19 cellular contexts compared by ENCODE assay signal in genomic region chr18:6650063-6650462, GRCh38.
"Had no signal": no experiment of that assay in that cellular context is flagged by ENCODE, and none has a peak within 500 bp of the region (broad histone marks: within the 10 kb centered on the region; RNA-seq: fewer than 3 reads in every experiment).

No MANE protein-coding gene starts in this region.

- H3K36me3 ChIP-seq: brain microvascular endothelial cell, heart left ventricle, left lung, thyroid gland, uterus had no signal

- H3K9me3 ChIP-seq: heart left ventricle, left lung, mucosa of descending colon, thyroid gland, uterus had no signal

- DNase-seq: activated CD4-positive, alpha-beta T cell treated with anti-CD3 and anti-CD28 coated beads, Interleukin-2, amount 50 U/mL, for 1 hour; activated CD8-positive, alpha-beta memory T cell treated with anti-CD3 and anti-CD28 coated beads for 24 hours; activated naive CD4-positive, alpha-beta T cell; activated naive CD8-positive, alpha-beta T cell treated with anti-CD3 and anti-CD28 coated beads, Interleukin-2, amount 10 ng/mL, durations not matched to agents 7 days and 5 days; brain microvascular endothelial cell; effector CD8-positive, alpha-beta T cell; foreskin fibroblast; heart left ventricle; islet precursor cell; left lung; mucosa of descending colon; naive thymus-derived CD8-positive, alpha-beta T cell; posterior cingulate gyrus; thyroid gland; uterus had no signal

- H3K27me3 ChIP-seq: brain microvascular endothelial cell, heart left ventricle, left lung, thyroid gland, uterus had no signal

- H3K4me1 Mint-ChIP-seq: activated naive CD8-positive, alpha-beta T cell treated with anti-CD3 and anti-CD28 coated beads, Interleukin-2, amount 10 ng/mL, durations not matched to agents 7 days and 5 days; central memory CD8-positive, alpha-beta T cell; stimulated activated effector memory CD8-positive, alpha-beta T cell treated with anti-CD3 and anti-CD28 coated beads, Interleukin-12 subunit alpha, Interleukin-12 subunit beta, amount 100 ng/mL, for 72 hours had no signal

- FAIRE-seq: endothelial cell of umbilical vein had no signal

- H3K4me3 Mint-ChIP-seq: activated naive CD8-positive, alpha-beta T cell treated with anti-CD3 and anti-CD28 coated beads, Interleukin-2, amount 10 ng/mL, durations not matched to agents 7 days and 5 days; central memory CD8-positive, alpha-beta T cell; naive thymus-derived CD8-positive, alpha-beta T cell; stimulated activated effector memory CD8-positive, alpha-beta T cell treated with anti-CD3 and anti-CD28 coated beads, Interleukin-12 subunit alpha, Interleukin-12 subunit beta, amount 100 ng/mL, for 72 hours had no signal

- ATAC-seq: heart left ventricle; left lung; mucosa of descending colon; naive thymus-derived CD8-positive, alpha-beta T cell; stimulated activated effector memory CD8-positive, alpha-beta T cell treated with anti-CD3 and anti-CD28 coated beads, Interleukin-12 subunit alpha, Interleukin-12 subunit beta, amount 100 ng/mL, for 72 hours had no signal

- H3K4me3 ChIP-seq: coronary artery, heart left ventricle, left lung, mucosa of descending colon, thyroid gland, uterus had no signal

- H3K36me3 Mint-ChIP-seq: activated naive CD8-positive, alpha-beta T cell treated with anti-CD3 and anti-CD28 coated beads, Interleukin-2, amount 10 ng/mL, durations not matched to agents 7 days and 5 days; stimulated activated effector memory CD8-positive, alpha-beta T cell treated with anti-CD3 and anti-CD28 coated beads, Interleukin-12 subunit alpha, Interleukin-12 subunit beta, amount 100 ng/mL, for 72 hours had no signal

- H3K27ac Mint-ChIP-seq: activated naive CD8-positive, alpha-beta T cell treated with anti-CD3 and anti-CD28 coated beads, Interleukin-2, amount 10 ng/mL, durations not matched to agents 7 days and 5 days; naive thymus-derived CD8-positive, alpha-beta T cell; stimulated activated effector memory CD8-positive, alpha-beta T cell treated with anti-CD3 and anti-CD28 coated beads, Interleukin-12 subunit alpha, Interleukin-12 subunit beta, amount 100 ng/mL, for 72 hours had no signal

- H3K27me3 Mint-ChIP-seq: central memory CD8-positive, alpha-beta T cell had no signal

- H3K4me1 ChIP-seq: heart left ventricle, left lung, thyroid gland, uterus had no signal

- H3K27ac ChIP-seq: brain microvascular endothelial cell, coronary artery, heart left ventricle, left lung, thyroid gland, uterus had no signal
